Comparison of ENCODE assay signal across 9 cellular contexts in the genomic region with DNA sequence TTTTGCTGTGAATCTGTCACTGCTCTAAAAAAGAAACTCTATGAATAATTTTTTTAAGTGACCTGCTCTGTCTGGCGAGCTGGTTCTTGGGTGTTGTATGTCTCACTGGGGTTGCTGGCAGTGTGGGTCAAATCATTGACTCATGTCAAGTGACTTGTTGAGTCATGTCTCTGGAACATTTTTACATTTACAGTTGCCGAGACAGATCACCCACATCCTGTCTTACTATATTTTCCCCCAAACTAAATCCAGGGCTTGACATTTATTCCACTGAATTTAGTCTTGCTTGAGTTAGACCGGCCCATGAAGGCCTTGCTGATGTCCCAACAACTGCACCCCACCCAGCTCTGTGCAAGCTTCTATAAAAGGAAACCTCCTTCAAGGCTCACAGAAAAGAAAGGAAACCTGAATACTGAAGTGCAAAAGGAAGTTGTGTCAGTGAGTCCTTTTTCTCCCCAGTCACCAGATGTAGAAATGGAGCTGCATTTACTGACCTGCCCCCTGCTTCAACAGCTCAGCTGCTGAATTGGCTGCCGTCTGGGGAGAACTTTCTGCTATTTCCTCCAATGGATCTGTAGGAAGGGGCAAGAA.
DNase-seq lines count a peak whose midpoint lies in the region; ATAC-seq, FAIRE-seq and TF ChIP-seq lines count a peak whose summit lies in the region.
"Had no signal": no experiment of that assay in that cellular context is flagged by ENCODE, and none has a peak within 500 bp of the region (broad histone marks: within the 10 kb centered on the region; RNA-seq: fewer than 3 reads in every experiment).

No MANE protein-coding gene starts in this region.

- FAIRE-seq in keratinocyte (lab: Jason Lieb, UNC): peak; percentile 82

- peaks cover 38 to 83% (median 64%) of the 10 kb centered on the region in 10 experiments for H3K4me1 ChIP-seq in BLaER1 treated with 17β-estradiol and CSF1 and Interleukin-3, amounts not matched to agents 10 nM and 100 nM
- H3K4me1 ChIP-seq in keratinocyte (ENCODE audit: control insufficient read depth, extremely low read depth, insufficient read depth, low read length): peaks cover 38% of the 10 kb centered on the region

- H3K4me3 ChIP-seq in BLaER1 treated with 17β-estradiol and CSF1 and Interleukin-3, amounts not matched to agents 10 nM and 100 nM: peak overlapping the region in 2 of 10 experiments; percentile 5 to 6; a peak in 2 of 20 replicates
- peak overlapping the region in 1 of 3 experiments; percentile 4 for H3K4me3 ChIP-seq in keratinocyte (ENCODE audit: control insufficient read depth in 2 of 3, extremely low read depth in 1 of 3, insufficient read depth in 2 of 3, low read depth in 1 of 3, low read length in 3 of 3)

- peak overlapping the region; percentile 0 for H2AFZ ChIP-seq in keratinocyte (ENCODE audit: control insufficient read depth, low read length)

- no peak overlapping the region for H3K4me3 Mint-ChIP-seq in T-helper 17 cell
- H3K4me3 Mint-ChIP-seq: natural killer cell treated with Interleukin-12 subunit alpha and Interleukin-12 subunit beta and Interleukin-15 and Interleukin-18, amount 100 ng/mL, for 72 hours had no signal

- H3K27ac ChIP-seq in BLaER1 treated with 17β-estradiol and CSF1 and Interleukin-3, amounts not matched to agents 10 nM and 100 nM: peak overlapping the region; percentile 33 to 94 (median 88); a peak in 21 of 22 replicates
- H3K27ac ChIP-seq in keratinocyte (ENCODE audit: control insufficient read depth, insufficient read depth, low read length): peak overlapping the region; percentile 75

- no peaks in the 10 kb centered on the region for H3K79me2 ChIP-seq in keratinocyte (ENCODE audit: control insufficient read depth, insufficient read depth, low read length)

- no peaks in the 10 kb centered on the region for H3K36me3 Mint-ChIP-seq in T-helper 17 cell (ENCODE audit: low read depth)
- H3K36me3 Mint-ChIP-seq: natural killer cell treated with Interleukin-12 subunit alpha and Interleukin-12 subunit beta and Interleukin-15 and Interleukin-18, amount 100 ng/mL, for 72 hours had no signal

- peak overlapping the region; percentile 59 to 90 (median 74) for H3K4me2 ChIP-seq in BLaER1 treated with 17β-estradiol and CSF1 and Interleukin-3, amounts not matched to agents 10 nM and 100 nM
- H3K4me2 ChIP-seq in keratinocyte (ENCODE audit: control insufficient read depth, extremely low read depth, insufficient read depth, low read depth, low read length): peak overlapping the region; percentile 33

- no peaks in the 10 kb centered on the region for H3K4me1 Mint-ChIP-seq in T-helper 17 cell

- H3K27ac Mint-ChIP-seq in T-helper 17 cell: no peak overlapping the region
- H3K27ac Mint-ChIP-seq: natural killer cell treated with Interleukin-12 subunit alpha and Interleukin-12 subunit beta and Interleukin-15 and Interleukin-18, amount 100 ng/mL, for 72 hours had no signal

- H3K36me3 ChIP-seq in BLaER1 treated with 17β-estradiol and CSF1 and Interleukin-3, amounts not matched to agents 10 nM and 100 nM: peaks cover 26 to 100% (median 65%) of the 10 kb centered on the region in 11 experiments; a peak in 21 of 22 replicates
- no peaks in the 10 kb centered on the region for H3K36me3 ChIP-seq in keratinocyte (ENCODE audit: control insufficient read depth in 2 of 2, extremely low read depth in 1 of 2, insufficient read depth in 2 of 2, low read length in 2 of 2)

- ATAC-seq in HG03175 (IDR thresholded peaks at IDR 0.05; ENCODE audit: unreplicated experiment) (peak; percentile 95), T-helper 17 cell (peak; percentile 36)

- no peaks in the 10 kb centered on the region for H3K27me3 ChIP-seq in BLaER1 treated with 17β-estradiol and CSF1 and Interleukin-3, amounts not matched to agents 10 nM and 100 nM
- H3K27me3 ChIP-seq in keratinocyte (ENCODE audit: control insufficient read depth, extremely low read depth, insufficient read depth, low read length): no peaks in the 10 kb centered on the region

- DNase-seq in GM19240 (ENCODE audit: insufficient read length, low spot score) (peak; percentile 19), T-helper 17 cell (no peak), keratinocyte (ENCODE audit: low read depth, low spot score) (peak; percentile 91), HuH-7.5 (ENCODE audit: low spot score) (no peak), NCI-H1417 (lab: John Stamatoyannopoulos, UW) (no peak), G401 (ENCODE audit: low spot score) (no peak)

- no peaks in the 10 kb centered on the region for H3K27me3 Mint-ChIP-seq in T-helper 17 cell

- peaks cover 0 to 100% (median 0%) of the 10 kb centered on the region in 11 experiments; a peak in 4 of 22 replicates for H4K20me1 ChIP-seq in BLaER1 treated with 17β-estradiol and CSF1 and Interleukin-3, amounts not matched to agents 10 nM and 100 nM
- H4K20me1 ChIP-seq in keratinocyte (ENCODE audit: control insufficient read depth, extremely low read depth, insufficient read depth, low read length): no peaks in the 10 kb centered on the region

- in situ Hi-C loops in G401 (cut with HindIII; ENCODE audit: low sequenced_read_pairs): no loop called here

- H3K9me3 ChIP-seq in BLaER1 treated with 17β-estradiol and CSF1 and Interleukin-3, amounts not matched to agents 10 nM and 100 nM (replicated peaks in 1 of 11): peaks cover 0 to 8% (median 0%) of the 10 kb centered on the region in 11 experiments; a peak in 5 of 22 replicates
- no peaks in the 10 kb centered on the region for H3K9me3 ChIP-seq in T-helper 17 cell (ENCODE audit: control insufficient read depth, low read length, poor library complexity, severe bottlenecking)
- no peaks in the 10 kb centered on the region for H3K9me3 ChIP-seq in keratinocyte (ENCODE audit: control insufficient read depth, low read depth, low read length)

- peak overlapping the region in 10 of 11 experiments; percentile 45 to 79 (median 73); a peak in 20 of 22 replicates for H3K9ac ChIP-seq in BLaER1 treated with 17β-estradiol and CSF1 and Interleukin-3, amounts not matched to agents 10 nM and 100 nM
- H3K9ac ChIP-seq in keratinocyte (ENCODE audit: control insufficient read depth, extremely low read depth, insufficient read depth, low read length): peak overlapping the region; percentile 5

- dilution Hi-C loops in keratinocyte (cut with MboI; ENCODE audit: extremely low pct_ligation_motif_present, low sequenced_read_pairs): no loop called here

- no peak for TF ChIP-seq CTCF in keratinocyte (optimal IDR thresholded peaks at IDR 0.05 in 1 of 3, IDR thresholded peaks at IDR 0.05 in 1 of 3, conservative IDR thresholded peaks at IDR 0.05 in 1 of 3; ENCODE audit: extremely low read depth in 1 of 3, insufficient read depth in 2 of 3, low read length in 3 of 3)

- H3K9me1 ChIP-seq in keratinocyte (ENCODE audit: control insufficient read depth, extremely low read depth, insufficient read depth, low read length): no peaks in the 10 kb centered on the region

Comparison
In these comparisons a context has a peak if more than half of its experiments do, and no peak if none do; other contexts are left out.
1. DNase-seq: peak in GM19240 (single experiment) and keratinocyte (single experiment); none in T-helper 17 cell (0 of 3), HuH-7.5 (single experiment), NCI-H1417 (0 of 3) and G401 (single experiment).